ENCODE assay signal across 1 cellular context in the genomic region with DNA sequence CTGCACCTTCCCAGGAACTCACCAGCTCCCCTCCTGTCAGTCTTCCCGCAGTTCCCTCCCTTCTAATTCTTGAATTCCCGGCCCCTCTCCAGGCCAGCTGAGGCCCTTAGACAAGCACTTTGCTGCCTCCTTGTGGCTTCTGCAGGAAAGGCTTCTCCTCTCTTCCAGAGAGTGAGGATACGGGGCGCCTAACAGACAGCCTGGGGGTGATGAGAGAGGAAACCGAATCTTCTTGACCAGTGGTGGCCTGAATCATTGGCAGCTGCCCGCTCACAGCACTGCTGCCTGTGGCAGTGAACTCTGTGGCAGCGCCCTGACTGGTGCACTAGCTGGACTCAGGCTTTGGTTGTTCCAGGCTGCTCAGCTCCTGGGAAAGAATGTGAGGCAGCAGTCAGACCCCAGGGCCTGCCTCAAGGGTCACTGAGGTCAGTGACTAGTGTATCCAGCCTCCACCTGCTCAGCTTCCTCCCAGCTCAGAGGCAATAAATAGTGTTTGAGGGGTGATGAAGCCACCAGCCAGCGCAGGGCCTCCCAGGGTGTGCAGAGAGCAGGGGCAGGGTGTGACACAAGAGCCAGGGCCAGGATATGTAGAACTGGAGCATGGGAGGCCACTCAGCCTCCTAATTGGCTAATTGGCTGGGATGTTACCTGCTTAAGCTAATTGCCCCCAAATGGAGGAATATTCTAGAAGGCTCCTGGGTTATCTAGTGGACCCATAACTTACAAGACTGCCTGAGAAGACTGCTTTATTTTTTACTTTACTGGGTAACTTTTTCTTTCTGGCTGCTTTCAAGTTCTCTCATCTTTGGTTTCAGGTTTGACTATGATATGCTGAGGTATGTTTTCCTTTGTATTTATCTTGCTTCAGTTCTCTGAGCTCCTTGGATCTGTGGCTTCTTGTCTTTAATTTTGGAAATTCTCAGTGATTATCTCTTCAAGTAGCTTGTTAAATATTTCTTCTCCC.
TF ChIP-seq lines count a peak whose summit lies in the region.

No MANE protein-coding gene starts in this region.

TF ChIP-seq in HCT116, 20 proteins besides CTCF, POLR2A, EP300 and RAD21:
- TF ChIP-seq YY1 (IDR thresholded peaks at IDR 0.05; ENCODE audit: extremely low read depth, insufficient replicate concordance, low read depth, low read length) (peak; percentile 22), SRF (IDR thresholded peaks at IDR 0.05; ENCODE audit: low read depth) (no peak)
